ENCODE assay signal across 17 cellular contexts in genomic region chr19:2561221-2561620, GRCh38.
DNase-seq lines count a peak whose midpoint lies in the region; ATAC-seq and TF ChIP-seq lines count a peak whose summit lies in the region.
"Had no signal": no experiment of that assay in that cellular context is flagged by ENCODE, and none has a peak within 500 bp of the region (broad histone marks: within the 10 kb centered on the region; RNA-seq: fewer than 3 reads in every experiment).

No MANE protein-coding gene starts in this region.

- peak overlapping the region; percentile 93 for H3K27ac Mint-ChIP-seq in activated T-cell treated with anti-CD3 and anti-CD28 coated beads, Interleukin-2, amount 50 U/mL, for 24 hours
- peak overlapping the region; percentile 78 for H3K27ac Mint-ChIP-seq in dendritic cell treated with granulocyte-macrophage colony-stimulating factor and Interleukin-4, amounts not matched to agents 40 ng/mL and 50 ng/mL, for 4 days

- no peaks in the 10 kb centered on the region for H3K36me3 ChIP-seq in KMS-11 (ENCODE audit: insufficient read depth)
- peaks cover 0 to 16% (median 0%) of the 10 kb centered on the region in 6 donors for H3K36me3 ChIP-seq in spleen
- H3K36me3 ChIP-seq: HAP-1, lower lobe of right lung, WERI-Rb-1 had no signal

- H3K4me3 ChIP-seq in KMS-11 (IDR thresholded peaks at IDR 0.05; ENCODE audit: insufficient read depth, low read depth, low read length) = no peak overlapping the region
- no peak overlapping the region for H3K4me3 ChIP-seq in spleen
- H3K4me3 ChIP-seq: HAP-1 had no signal

- peak overlapping the region; percentile 83 for H3K27ac ChIP-seq in KMS-11
- peak overlapping the region in 4 of 8 donors; percentile 65 to 80 (median 76) for H3K27ac ChIP-seq in spleen
- H3K27ac ChIP-seq: lower lobe of right lung, WERI-Rb-1 had no signal

- no peak for DNase-seq in activated T-cell treated with anti-CD3 and anti-CD28 coated beads, Interleukin-2, amount 50 U/mL, for 24 hours
- DNase-seq in activated T-cell treated with anti-CD3 and anti-CD28 coated beads, Interleukin-2, amount 50 U/mL, for 48 hours = no peak
- DNase-seq in spleen = peak; percentile 51
- no peak for DNase-seq in MV-4-11 (lab: John Stamatoyannopoulos, UW)
- no peak for DNase-seq in dermis blood vessel endothelial cell
- DNase-seq: DMS 273 treated with DMSO at 0.1 percent for 48 hours, hypothalamus, IMR-90, NCI-H1436, NCI-H226, retina, WERI-Rb-1 had no signal

- H3K27me3 Mint-ChIP-seq in activated T-cell treated with anti-CD3 and anti-CD28 coated beads, Interleukin-2, amount 50 U/mL, for 24 hours = no peaks in the 10 kb centered on the region
- H3K27me3 Mint-ChIP-seq in dendritic cell treated with granulocyte-macrophage colony-stimulating factor and Interleukin-4, amounts not matched to agents 40 ng/mL and 50 ng/mL, for 4 days = peaks cover 39% of the 10 kb centered on the region

- H3K9me3 Mint-ChIP-seq in activated T-cell treated with anti-CD3 and anti-CD28 coated beads, Interleukin-2, amount 50 U/mL, for 24 hours = no peaks in the 10 kb centered on the region
- no peaks in the 10 kb centered on the region for H3K9me3 Mint-ChIP-seq in dendritic cell treated with granulocyte-macrophage colony-stimulating factor and Interleukin-4, amounts not matched to agents 40 ng/mL and 50 ng/mL, for 4 days

- no peaks in the 10 kb centered on the region for H3K36me3 Mint-ChIP-seq in activated T-cell treated with anti-CD3 and anti-CD28 coated beads, Interleukin-2, amount 50 U/mL, for 24 hours (ENCODE audit: low read depth)
- H3K36me3 Mint-ChIP-seq in dendritic cell treated with granulocyte-macrophage colony-stimulating factor and Interleukin-4, amounts not matched to agents 40 ng/mL and 50 ng/mL, for 4 days (ENCODE audit: low read depth) = no peaks in the 10 kb centered on the region

- H3K4me2 ChIP-seq in KMS-11 = peak overlapping the region; percentile 88

- TF ChIP-seq POLR2A in spleen (IDR thresholded peaks at IDR 0.05) = no peak

- peak overlapping the region; percentile 99; the same call in 1 of the 2 replicates for H2AFZ ChIP-seq in KMS-11 (ENCODE audit: low read depth)

- intact Hi-C loops in dendritic cell treated with granulocyte-macrophage colony-stimulating factor and Interleukin-4, amounts not matched to agents 40 ng/mL and 50 ng/mL, for 4 days (cut with micrococcal nuclease) = no loop called here
- intact Hi-C loops in spleen (cut with DNase I; ENCODE audit: low total_unique reads) = no loop called here

- TF ChIP-seq CTCF in KMS-11 (conservative IDR thresholded peaks at IDR 0.05; ENCODE audit: low read depth, low read length) (no peak), spleen (IDR thresholded peaks at IDR 0.05 in 8 of 11, conservative IDR thresholded peaks at IDR 0.05 in 3 of 11) (no peak)

- H3K4me1 Mint-ChIP-seq in activated T-cell treated with anti-CD3 and anti-CD28 coated beads, Interleukin-2, amount 50 U/mL, for 24 hours (ENCODE audit: low read depth) = peaks cover 34% of the 10 kb centered on the region
- peaks cover 34% of the 10 kb centered on the region for H3K4me1 Mint-ChIP-seq in dendritic cell treated with granulocyte-macrophage colony-stimulating factor and Interleukin-4, amounts not matched to agents 40 ng/mL and 50 ng/mL, for 4 days (ENCODE audit: low read depth)

- H3K9me3 ChIP-seq in spleen = no peaks in the 10 kb centered on the region
- H3K9me3 ChIP-seq: HAP-1, lower lobe of right lung had no signal

- peaks cover 17% of the 10 kb centered on the region for H3K4me1 ChIP-seq in KMS-11 (ENCODE audit: low read depth, poor library complexity, severe bottlenecking)
- H3K4me1 ChIP-seq in spleen = peaks cover 4 to 80% (median 28%) of the 10 kb centered on the region in 6 donors
- H3K4me1 ChIP-seq: HAP-1, lower lobe of right lung had no signal

- WGBS in spleen, 5 donors = 67 to 90% (median 77%) methylated on average over 4 to 5 of the region's 5 CpGs

- H3K9ac ChIP-seq in KMS-11 = peak overlapping the region; percentile 77; the same call in 1 of the 2 replicates

- H3K27me3 ChIP-seq in KMS-11 (ENCODE audit: insufficient read depth, low read depth) = no peaks in the 10 kb centered on the region
- H3K27me3 ChIP-seq in spleen (replicated peaks in 1 of 7) = no peaks in the 10 kb centered on the region

- H3K79me2 ChIP-seq in KMS-11 (ENCODE audit: insufficient read depth, low read depth) = no peaks in the 10 kb centered on the region

- peak overlapping the region; percentile 77 for H3K4me3 Mint-ChIP-seq in activated T-cell treated with anti-CD3 and anti-CD28 coated beads, Interleukin-2, amount 50 U/mL, for 24 hours
- no peak overlapping the region for H3K4me3 Mint-ChIP-seq in dendritic cell treated with granulocyte-macrophage colony-stimulating factor and Interleukin-4, amounts not matched to agents 40 ng/mL and 50 ng/mL, for 4 days

- no peak for ATAC-seq in HG03520 (IDR thresholded peaks at IDR 0.05; ENCODE audit: unreplicated experiment)
- ATAC-seq: lower lobe of right lung had no signal

- H4K20me1 ChIP-seq in KMS-11 (ENCODE audit: insufficient read depth) = no peaks in the 10 kb centered on the region
